16 cellular contexts compared by ENCODE assay signal in genomic region chr3:10546887-10547286, GRCh38. TPM values are rescaled to one million over a fixed set of nuclear protein-coding genes. Genes with fewer than 3 reads are reported as not detected.
A peak's percentile ranks its signal among the peaks of the same experiment; 100 is the strongest.
DNase-seq lines count a peak whose midpoint lies in the region; ATAC-seq and TF ChIP-seq lines count a peak whose summit lies in the region.
"Had no signal": no experiment of that assay in that cellular context is flagged by ENCODE, and none has a peak within 500 bp of the region (broad histone marks: within the 10 kb centered on the region; RNA-seq: fewer than 3 reads in every experiment).

No MANE protein-coding gene starts in this region.

- H3K14ac ChIP-seq in H9 (ENCODE audit: insufficient read depth, low read length) = no peak overlapping the region

- no peak overlapping the region for H3K4ac ChIP-seq in H9 (ENCODE audit: low read depth, low read length)

- no peak overlapping the region for H3K4me3 Mint-ChIP-seq in H9
- H3K4me3 Mint-ChIP-seq in activated CD8-positive, alpha-beta memory T cell treated with anti-CD3 and anti-CD28 coated beads, Interleukin-2, amount 10 ng/mL, durations not matched to agents 7 days and 5 days = no peak overlapping the region

- no peaks in the 10 kb centered on the region for H3K9me3 ChIP-seq in H9 (ENCODE audit: control insufficient read depth, low read depth, low read length)

- no peak overlapping the region for H2BK12ac ChIP-seq in H9 (ENCODE audit: insufficient read length, low read depth, low read length)

- H3K79me2 ChIP-seq in H9 (ENCODE audit: insufficient read depth, low read length) = no peaks in the 10 kb centered on the region

- no peak for TF ChIP-seq CTCF in H9 (conservative IDR thresholded peaks at IDR 0.05)

- H3K27ac ChIP-seq in H9 (ENCODE audit: insufficient read length, low read depth, low read length) = no peak overlapping the region
- H3K27ac ChIP-seq: C4-2B had no signal

- no peak overlapping the region for H2AFZ ChIP-seq in H9 (ENCODE audit: low read length)

- no peak overlapping the region for H3K9ac ChIP-seq in H9 (ENCODE audit: extremely low read depth, insufficient read length, low read length)

- no peak overlapping the region for H3K23ac ChIP-seq in H9 (ENCODE audit: insufficient read length, low read depth, low read length)

- no peak overlapping the region for H4K5ac ChIP-seq in H9 (ENCODE audit: insufficient read length, low read depth, low read length)

- no peaks in the 10 kb centered on the region for H3K79me1 ChIP-seq in H9 (ENCODE audit: insufficient read depth, low read depth, low read length, poor library complexity, severe bottlenecking)

- H3T11ph ChIP-seq in H9 (ENCODE audit: low read length) = no peak overlapping the region

- H4K91ac ChIP-seq in H9 (ENCODE audit: insufficient read length, low read depth, low read length) = no peak overlapping the region

- no peaks in the 10 kb centered on the region for H4K20me1 ChIP-seq in H9 (ENCODE audit: control insufficient read depth, insufficient read depth, insufficient read length)

- DNase-seq in H9 = peak; percentile 14
- DNase-seq in activated CD8-positive, alpha-beta memory T cell treated with anti-CD3 and anti-CD28 coated beads, Interleukin-2, amount 10 ng/mL, durations not matched to agents 7 days and 5 days = peak; percentile 27
- DNase-seq in islet precursor cell = peak; percentile 29
- peak; percentile 8 for DNase-seq in stimulated activated CD8-positive, alpha-beta memory T cell treated with anti-CD3 and anti-CD28 coated beads, Interleukin-4, amount 100 ng/mL, for 48 hours
- no peak for DNase-seq in HUDEP-2 (lab: John Stamatoyannopoulos, UW; ENCODE audit: unreplicated experiment in 76 of 76)
- DNase-seq in H7 = no peak
- DNase-seq in posterior vena cava (ENCODE audit: low spot score) = no peak
- DNase-seq: GF-D8, NCI-H1048, NCI-H146, NCI-H2107, NCI-H2227 treated with DMSO at 0.1 percent for 48 hours, NCI-H526 treated with DMSO at 0.1 percent for 48 hours, SHP77 treated with DMSO at 0.1 percent for 48 hours had no signal

- H3K4me1 ChIP-seq in H9 (ENCODE audit: insufficient read depth, low read length) = no peaks in the 10 kb centered on the region

- no peak overlapping the region; a peak in 1 of 7 replicates for H3K27ac Mint-ChIP-seq in H9
- H3K27ac Mint-ChIP-seq in activated CD8-positive, alpha-beta memory T cell treated with anti-CD3 and anti-CD28 coated beads, Interleukin-2, amount 10 ng/mL, durations not matched to agents 7 days and 5 days = no peak overlapping the region

- H3K4me3 ChIP-seq in H7 (ENCODE audit: insufficient read depth, low read depth, low read length) = no peak overlapping the region

- no peaks in the 10 kb centered on the region for H3K36me3 ChIP-seq in H7 (replicated peaks; ENCODE audit: control insufficient read depth, insufficient read depth, low read length)

- no peaks in the 10 kb centered on the region; a peak in 1 of 7 replicates for H3K36me3 Mint-ChIP-seq in H9 (ENCODE audit: insufficient read depth in 1 of 3, low read depth in 3 of 3)
- H3K36me3 Mint-ChIP-seq in activated CD8-positive, alpha-beta memory T cell treated with anti-CD3 and anti-CD28 coated beads, Interleukin-2, amount 10 ng/mL, durations not matched to agents 7 days and 5 days = no peaks in the 10 kb centered on the region

- H4K8ac ChIP-seq in H9 (replicated peaks; ENCODE audit: insufficient read length, low read depth, low read length) = no peak overlapping the region

- H3K56ac ChIP-seq in H9 (ENCODE audit: insufficient read length, low read depth, low read length) = no peak overlapping the region

- ATAC-seq in activated CD8-positive, alpha-beta memory T cell treated with anti-CD3 and anti-CD28 coated beads, Interleukin-2, amount 10 ng/mL, durations not matched to agents 7 days and 5 days = no peak

- no peak overlapping the region for H2BK5ac ChIP-seq in H9 (ENCODE audit: insufficient read length, low read length)

- H2BK20ac ChIP-seq in H9 (ENCODE audit: low read depth, low read length, poor library complexity, severe bottlenecking) = no peak overlapping the region

- no peak overlapping the region for H2AK5ac ChIP-seq in H9 (ENCODE audit: insufficient read length, low read length)

- H3K27me3 Mint-ChIP-seq in H9 (ENCODE audit: low read depth) = peaks cover 10% of the 10 kb centered on the region
- H3K27me3 Mint-ChIP-seq in activated CD8-positive, alpha-beta memory T cell treated with anti-CD3 and anti-CD28 coated beads, Interleukin-2, amount 10 ng/mL, durations not matched to agents 7 days and 5 days = peaks cover 20% of the 10 kb centered on the region

- H3K4me2 ChIP-seq in H9 (ENCODE audit: insufficient read depth, insufficient read length, low read length) = no peak overlapping the region

- H3K4me1 Mint-ChIP-seq in H9 = peaks cover 9 to 20% of the 10 kb centered on the region in 2 experiments
- H3K4me1 Mint-ChIP-seq in activated CD8-positive, alpha-beta memory T cell treated with anti-CD3 and anti-CD28 coated beads, Interleukin-2, amount 10 ng/mL, durations not matched to agents 7 days and 5 days = peaks cover 30% of the 10 kb centered on the region

- no peaks in the 10 kb centered on the region for H3K27me3 ChIP-seq in H9 (ENCODE audit: insufficient read depth, low read length)
- H3K27me3 ChIP-seq in H7 (ENCODE audit: control insufficient read depth, insufficient read depth, low read length) = no peaks in the 10 kb centered on the region

- no peaks in the 10 kb centered on the region for H3K23me2 ChIP-seq in H9 (ENCODE audit: insufficient read length, low read depth, low read length, poor library complexity, severe bottlenecking)

- H2BK15ac ChIP-seq in H9 (ENCODE audit: low read depth, low read length) = no peak overlapping the region

- CTCF ChIA-PET in activated CD8-positive, alpha-beta memory T cell treated with anti-CD3 and anti-CD28 coated beads, Interleukin-2, amount 10 ng/mL, durations not matched to agents 7 days and 5 days (lab: Charles Lee) = no interaction called here

- H3K18ac ChIP-seq in H9 (ENCODE audit: insufficient read length, low read depth, low read length) = no peak overlapping the region

- H3K9me3 Mint-ChIP-seq in H9 = peaks cover 12 to 14% of the 10 kb centered on the region in 2 experiments
- H3K9me3 Mint-ChIP-seq in activated CD8-positive, alpha-beta memory T cell treated with anti-CD3 and anti-CD28 coated beads, Interleukin-2, amount 10 ng/mL, durations not matched to agents 7 days and 5 days (ENCODE audit: low read depth) = peaks cover 2% of the 10 kb centered on the region

- intact Hi-C loops in posterior vena cava (cut with DNase I) = no loop called here

- WGBS in H9 (ENCODE audit: extremely low coverage, insufficient read length, low lambda C conversion rate) = no CpG with 5 or more reads among the region's 12 CpGs

- H2BK120ac ChIP-seq in H9 (ENCODE audit: low read depth, low read length, poor library complexity, severe bottlenecking) = no peak overlapping the region

RNA-seq across cellular contexts. Expression of gene ATP2B2, which starts 41.5 kb away (rescaled TPM):
- total RNA-seq in H9 (2021) (0.22 and 0.33 TPM in 2 replicates), posterior vena cava (under 1 TPM; 0.29 to 0.42 TPM)
- total RNA-seq in activated CD8-positive, alpha-beta memory T cell treated with anti-CD3 and anti-CD28 coated beads, Interleukin-2, amount 10 ng/mL, durations not matched to agents 7 days and 5 days = not detected
- total RNA-seq in H7 (2014; rRNA removed; shearing (Covaris generic)) = 0.04 and 0.21 TPM in 2 replicates
- total RNA-seq: MCF 10A had no signal

Comparison
In these comparisons a context has a peak if more than half of its experiments do, and no peak if none do; other contexts are left out.
1. DNase-seq: peak in H9 (single experiment), activated CD8-positive, alpha-beta memory T cell treated with anti-CD3 and anti-CD28 coated beads, Interleukin-2, amount 10 ng/mL, durations not matched to agents 7 days and 5 days (single experiment), islet precursor cell (single experiment) and stimulated activated CD8-positive, alpha-beta memory T cell treated with anti-CD3 and anti-CD28 coated beads, Interleukin-4, amount 100 ng/mL, for 48 hours (single experiment); none in HUDEP-2 (0 of 76), H7 (single experiment) and posterior vena cava (single experiment).